8 cellular contexts compared by ENCODE assay signal in genomic region chr17:48543854-48544355, GRCh38. TPM values are rescaled to one million over a fixed set of nuclear protein-coding genes. Genes with fewer than 3 reads are reported as not detected.
DNase-seq lines count a peak whose midpoint lies in the region; ATAC-seq lines count a peak whose summit lies in the region.

No MANE protein-coding gene starts in this region.

- no peaks in the 10 kb centered on the region for H3K36me3 ChIP-seq in iPS-15b (ENCODE audit: control insufficient read depth, insufficient read depth, low read length)

- H3K27me3 ChIP-seq in iPS-15b (ENCODE audit: control insufficient read depth, insufficient read depth, low read length) = peaks cover 95% of the 10 kb centered on the region

- intact Hi-C loops in activated T-helper 2 cell treated with anti-CD3 and anti-CD28 coated beads, Interferon-gamma antibody, Interleukin-2, Interleukin-4, amounts not matched to agents 10 μg/mL and 5 μg/mL and 100 μg/mL, durations not matched to agents 14 hours and 24 hours and 36 hours (cut with micrococcal nuclease) = loop anchor here (2.0 to 5.0 kb wide), 2 partner anchors 51 to 517 kb away; no protein-coding TSS in a partner anchor

- peaks cover 1% of the 10 kb centered on the region for H3K27me3 Mint-ChIP-seq in activated T-helper 2 cell treated with anti-CD3 and anti-CD28 coated beads, Interferon-gamma antibody, Interleukin-2, Interleukin-4, amounts not matched to agents 10 μg/mL and 5 μg/mL and 100 μg/mL, durations not matched to agents 14 hours and 24 hours and 36 hours (ENCODE audit: low read depth)

- peak overlapping the region; percentile 42 for H3K4me3 ChIP-seq in iPS-15b (ENCODE audit: low read depth, low read length)

- DNase-seq in DMS153 treated with DMSO at 0.1 percent for 48 hours (lab: John Stamatoyannopoulos, UW; ENCODE audit: unreplicated experiment) (peak; percentile 31), DMS153 (lab: John Stamatoyannopoulos, UW) (no peak), NCI-H1436 (lab: John Stamatoyannopoulos, UW) (no peak)
- DNase-seq in activated T-helper 2 cell treated with anti-CD3 and anti-CD28 coated beads, Interferon-gamma antibody, Interleukin-2, Interleukin-4, amounts not matched to agents 10 μg/mL and 5 μg/mL and 100 μg/mL, durations not matched to agents 14 hours and 24 hours and 36 hours (ENCODE audit: low spot score) = peak; percentile 40
- DNase-seq in stimulated activated CD4-positive, alpha-beta T cell treated with anti-CD3 and anti-CD28 coated beads, Interleukin-2, amount 100 ng/mL, for 48 hours = peak; percentile 37 to 48

- ATAC-seq in HG02623 (IDR thresholded peaks at IDR 0.05; ENCODE audit: unreplicated experiment) = no peak
- no peak for ATAC-seq in HG03378 (IDR thresholded peaks at IDR 0.05; ENCODE audit: unreplicated experiment)

- peak overlapping the region; percentile 94 for H3K4me3 Mint-ChIP-seq in activated T-helper 2 cell treated with anti-CD3 and anti-CD28 coated beads, Interferon-gamma antibody, Interleukin-2, Interleukin-4, amounts not matched to agents 10 μg/mL and 5 μg/mL and 100 μg/mL, durations not matched to agents 14 hours and 24 hours and 36 hours (ENCODE audit: low read depth)

- peak overlapping the region; percentile 94 for H3K27ac Mint-ChIP-seq in activated T-helper 2 cell treated with anti-CD3 and anti-CD28 coated beads, Interferon-gamma antibody, Interleukin-2, Interleukin-4, amounts not matched to agents 10 μg/mL and 5 μg/mL and 100 μg/mL, durations not matched to agents 14 hours and 24 hours and 36 hours

- H3K9me3 Mint-ChIP-seq in activated T-helper 2 cell treated with anti-CD3 and anti-CD28 coated beads, Interferon-gamma antibody, Interleukin-2, Interleukin-4, amounts not matched to agents 10 μg/mL and 5 μg/mL and 100 μg/mL, durations not matched to agents 14 hours and 24 hours and 36 hours = no peaks in the 10 kb centered on the region

- peaks cover 38% of the 10 kb centered on the region for H3K4me1 ChIP-seq in iPS-15b (ENCODE audit: control insufficient read depth, insufficient read depth, low read length)

- H3K9ac ChIP-seq in iPS-15b (ENCODE audit: low read depth, low read length) = no peak overlapping the region

- H3K9me3 ChIP-seq in iPS-15b (ENCODE audit: control insufficient read depth, insufficient read depth, low read length) = no peaks in the 10 kb centered on the region

- H3K4me1 Mint-ChIP-seq in activated T-helper 2 cell treated with anti-CD3 and anti-CD28 coated beads, Interferon-gamma antibody, Interleukin-2, Interleukin-4, amounts not matched to agents 10 μg/mL and 5 μg/mL and 100 μg/mL, durations not matched to agents 14 hours and 24 hours and 36 hours (ENCODE audit: low read depth) = peaks cover 40% of the 10 kb centered on the region

- H3K36me3 Mint-ChIP-seq in activated T-helper 2 cell treated with anti-CD3 and anti-CD28 coated beads, Interferon-gamma antibody, Interleukin-2, Interleukin-4, amounts not matched to agents 10 μg/mL and 5 μg/mL and 100 μg/mL, durations not matched to agents 14 hours and 24 hours and 36 hours (ENCODE audit: low read depth) = peaks cover 14% of the 10 kb centered on the region

RNA-seq across cellular contexts. Expression of gene HOXB2, which starts 1.0 kb away (rescaled TPM):
- total RNA-seq in activated T-helper 2 cell treated with anti-CD3 and anti-CD28 coated beads, Interferon-gamma antibody, Interleukin-2, Interleukin-4, amounts not matched to agents 10 μg/mL and 5 μg/mL and 100 μg/mL, durations not matched to agents 14 hours and 24 hours and 36 hours = 22.2 and 23.9 TPM in 2 replicates

RNA-seq across cellular contexts. Expression of gene HOXB1, which starts 13.1 kb away (rescaled TPM):
- total RNA-seq in activated T-helper 2 cell treated with anti-CD3 and anti-CD28 coated beads, Interferon-gamma antibody, Interleukin-2, Interleukin-4, amounts not matched to agents 10 μg/mL and 5 μg/mL and 100 μg/mL, durations not matched to agents 14 hours and 24 hours and 36 hours = not detected in 2 replicates

RNA-seq across cellular contexts. Expression of gene HOXB4, which starts 34.2 kb away (rescaled TPM):
- 3.0 and 3.3 TPM in 2 replicates for total RNA-seq in activated T-helper 2 cell treated with anti-CD3 and anti-CD28 coated beads, Interferon-gamma antibody, Interleukin-2, Interleukin-4, amounts not matched to agents 10 μg/mL and 5 μg/mL and 100 μg/mL, durations not matched to agents 14 hours and 24 hours and 36 hours

RNA-seq across cellular contexts. Expression of gene HOXB3, which starts 46.1 kb away (rescaled TPM):
- 3.8 and 4.6 TPM in 2 replicates for total RNA-seq in activated T-helper 2 cell treated with anti-CD3 and anti-CD28 coated beads, Interferon-gamma antibody, Interleukin-2, Interleukin-4, amounts not matched to agents 10 μg/mL and 5 μg/mL and 100 μg/mL, durations not matched to agents 14 hours and 24 hours and 36 hours

RNA-seq across cellular contexts. Expression of gene HOXB5, which starts 49.7 kb away (rescaled TPM):
- not detected in 2 replicates for total RNA-seq in activated T-helper 2 cell treated with anti-CD3 and anti-CD28 coated beads, Interferon-gamma antibody, Interleukin-2, Interleukin-4, amounts not matched to agents 10 μg/mL and 5 μg/mL and 100 μg/mL, durations not matched to agents 14 hours and 24 hours and 36 hours

Comparison
In these comparisons a context has a peak if more than half of its experiments do, and no peak if none do; other contexts are left out.
1. DNase-seq: peak in DMS153 treated with DMSO at 0.1 percent for 48 hours (single experiment), activated T-helper 2 cell treated with anti-CD3 and anti-CD28 coated beads, Interferon-gamma antibody, Interleukin-2, Interleukin-4, amounts not matched to agents 10 μg/mL and 5 μg/mL and 100 μg/mL, durations not matched to agents 14 hours and 24 hours and 36 hours (single experiment) and stimulated activated CD4-positive, alpha-beta T cell treated with anti-CD3 and anti-CD28 coated beads, Interleukin-2, amount 100 ng/mL, for 48 hours (2 of 2); none in DMS153 (single experiment) and NCI-H1436 (single experiment).